In the genomic region with DNA sequence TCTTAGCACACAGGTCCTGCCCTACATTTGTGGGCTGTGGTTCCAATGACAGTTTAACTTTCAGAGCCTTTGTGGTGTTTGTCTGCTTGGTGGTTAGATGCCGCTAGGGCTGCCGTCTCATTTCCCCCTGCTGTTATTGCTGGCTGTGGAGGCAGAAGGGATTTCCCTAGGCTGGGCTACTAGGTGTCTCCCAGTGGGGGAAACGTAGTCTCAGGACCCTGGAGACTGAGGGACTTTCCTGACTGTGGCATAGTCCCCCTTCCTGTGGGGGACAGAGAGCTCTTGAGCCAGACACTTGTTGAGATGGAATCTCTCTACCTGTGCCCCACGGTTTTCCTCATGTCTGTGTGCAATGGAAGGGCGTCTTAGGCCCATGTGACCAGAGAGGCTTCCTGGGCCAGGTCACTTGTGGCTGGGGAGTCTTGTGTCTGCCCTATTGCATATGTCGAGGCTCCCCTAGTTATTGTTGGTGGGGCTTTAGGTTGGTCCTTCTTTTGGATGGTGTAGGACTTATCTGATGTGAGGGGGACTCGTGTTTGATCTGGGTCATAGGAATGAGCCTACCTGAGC, we compare ENCODE assay signal across 8 cellular contexts.
DNase-seq lines count a peak whose midpoint lies in the region; ATAC-seq and TF ChIP-seq lines count a peak whose summit lies in the region.

No MANE protein-coding gene starts in this region.

- DNase-seq in SJSA1 (ENCODE audit: low read depth in 1 of 2, low spot score in 2 of 2) (peak; percentile 44 to 47), astrocyte of the spinal cord (ENCODE audit: low read depth, low spot score) (peak; percentile 59), NCI-H2227 (lab: John Stamatoyannopoulos, UW; ENCODE audit: unreplicated experiment) (no peak), DMS114 treated with DMSO at 0.1 percent for 48 hours (lab: John Stamatoyannopoulos, UW; ENCODE audit: unreplicated experiment) (no peak), NCI-H187 (lab: John Stamatoyannopoulos, UW) (no peak)
- DNase-seq in stimulated activated CD8-positive, alpha-beta memory T cell treated with anti-CD3 and anti-CD28 coated beads, Interleukin-12 subunit alpha, Interleukin-12 subunit beta, amount 100 ng/mL, for 24 hours (ENCODE audit: extremely low read depth) = peak; percentile 33

- H3K27ac ChIP-seq in SJSA1 = no peak overlapping the region; the same call in 1 of the 2 replicates

- H3K27me3 ChIP-seq in SJSA1 (replicated peaks) = no peaks in the 10 kb centered on the region

- in situ Hi-C loops in astrocyte of the spinal cord (cut with HindIII; ENCODE audit: low sequenced_read_pairs) = no loop called here

- no peaks in the 10 kb centered on the region for H3K36me3 ChIP-seq in SJSA1

- no peak for TF ChIP-seq CTCF in astrocyte of the spinal cord (IDR thresholded peaks at IDR 0.05; ENCODE audit: low read depth, low read length)

- H3K4me1 ChIP-seq in SJSA1 (replicated peaks) = peaks cover 26% of the 10 kb centered on the region

- peak; percentile 95 for ATAC-seq in GM18511 (IDR thresholded peaks at IDR 0.05; ENCODE audit: unreplicated experiment)
- ATAC-seq in HG02763 (IDR thresholded peaks at IDR 0.05; ENCODE audit: unreplicated experiment) = peak; percentile 95

- H3K9me3 ChIP-seq in SJSA1 (replicated peaks) = no peaks in the 10 kb centered on the region

- H3K4me3 ChIP-seq in SJSA1 (no peak overlapping the region), astrocyte of the spinal cord (ENCODE audit: low read depth, low read length) (no peak overlapping the region)

Comparison
In these comparisons a context has a peak if more than half of its experiments do, and no peak if none do; other contexts are left out.
1. DNase-seq: peak in SJSA1 (2 of 2), astrocyte of the spinal cord (single experiment) and stimulated activated CD8-positive, alpha-beta memory T cell treated with anti-CD3 and anti-CD28 coated beads, Interleukin-12 subunit alpha, Interleukin-12 subunit beta, amount 100 ng/mL, for 24 hours (single experiment); none in NCI-H2227 (single experiment), DMS114 treated with DMSO at 0.1 percent for 48 hours (single experiment) and NCI-H187 (0 of 2).